ENCODE assay signal across 1 cellular context in genomic region chr22:29202231-29203192, GRCh38.
A peak's percentile ranks its signal among the peaks of the same experiment; 100 is the strongest.
TF ChIP-seq lines count a peak whose summit lies in the region.

No MANE protein-coding gene starts in this region.

TF ChIP-seq in HepG2, 621 proteins besides CTCF, POLR2A, EP300 and RAD21 (continued from another document and continues in another):
- TF ChIP-seq, protein P1, sequence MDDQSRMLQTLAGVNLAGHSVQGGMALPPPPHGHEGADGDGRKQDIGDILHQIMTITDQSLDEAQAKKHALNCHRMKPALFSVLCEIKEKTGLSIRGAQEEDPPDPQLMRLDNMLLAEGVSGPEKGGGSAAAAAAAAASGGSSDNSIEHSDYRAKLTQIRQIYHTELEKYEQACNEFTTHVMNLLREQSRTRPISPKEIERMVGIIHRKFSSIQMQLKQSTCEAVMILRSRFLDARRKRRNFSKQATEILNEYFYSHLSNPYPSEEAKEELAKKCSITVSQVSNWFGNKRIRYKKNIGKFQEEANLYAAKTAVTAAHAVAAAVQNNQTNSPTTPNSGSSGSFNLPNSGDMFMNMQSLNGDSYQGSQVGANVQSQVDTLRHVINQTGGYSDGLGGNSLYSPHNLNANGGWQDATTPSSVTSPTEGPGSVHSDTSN (CRISPR knock-in tag; IDR thresholded peaks at IDR 0.05; ENCODE audit: borderline replicate concordance): no peak
- TF ChIP-seq ZNF749 (CRISPR knock-in tag; IDR thresholded peaks at IDR 0.05; ENCODE audit: borderline replicate concordance): no peak
- TF ChIP-seq ATF7 (IDR thresholded peaks at IDR 0.05): no peak
- TF ChIP-seq ATF7 (CRISPR knock-in tag; IDR thresholded peaks at IDR 0.05): no peak
- no peak for TF ChIP-seq ZNF747 (CRISPR knock-in tag; IDR thresholded peaks at IDR 0.05; ENCODE audit: borderline replicate concordance)
- TF ChIP-seq TAF1 (CRISPR knock-in tag; IDR thresholded peaks at IDR 0.05): no peak
- TF ChIP-seq SP5 (CRISPR knock-in tag; IDR thresholded peaks at IDR 0.05; ENCODE audit: borderline replicate concordance, low read depth): no peak
- TF ChIP-seq, protein P2, sequence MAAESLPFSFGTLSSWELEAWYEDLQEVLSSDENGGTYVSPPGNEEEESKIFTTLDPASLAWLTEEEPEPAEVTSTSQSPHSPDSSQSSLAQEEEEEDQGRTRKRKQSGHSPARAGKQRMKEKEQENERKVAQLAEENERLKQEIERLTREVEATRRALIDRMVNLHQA (CRISPR knock-in tag; IDR thresholded peaks at IDR 0.05): no peak
- no peak; the same call in 1 of the 2 replicates for TF ChIP-seq KDM2A (CRISPR knock-in tag; IDR thresholded peaks at IDR 0.05; ENCODE audit: borderline replicate concordance, low read depth)
- no peak for TF ChIP-seq SATB2 (CRISPR knock-in tag; IDR thresholded peaks at IDR 0.05)
- no peak for TF ChIP-seq NFE2L2 (IDR thresholded peaks at IDR 0.05; ENCODE audit: low read length)
- no peak for TF ChIP-seq GABPA (IDR thresholded peaks at IDR 0.05; ENCODE audit: low read depth, low read length)
- TF ChIP-seq GABPA (CRISPR knock-in tag; IDR thresholded peaks at IDR 0.05; ENCODE audit: low read depth): no peak
- TF ChIP-seq HIVEP1 (CRISPR knock-in tag; IDR thresholded peaks at IDR 0.05): no peak
- 0 out of 4 replicates have a peak, but pooled peaks of 1 of the 2 experiments have one; percentile 25 for TF ChIP-seq KLF16 (CRISPR knock-in tag; IDR thresholded peaks at IDR 0.05)
- TF ChIP-seq IRF2 (CRISPR knock-in tag; IDR thresholded peaks at IDR 0.05): no peak
- TF ChIP-seq ZFP36L2 (CRISPR knock-in tag; IDR thresholded peaks at IDR 0.05): no peak
- TF ChIP-seq FOXJ3 (CRISPR knock-in tag; IDR thresholded peaks at IDR 0.05; ENCODE audit: borderline replicate concordance): no peak
- TF ChIP-seq THRA (CRISPR knock-in tag; IDR thresholded peaks at IDR 0.05; ENCODE audit: borderline replicate concordance): no peak
- TF ChIP-seq ELF3 (CRISPR knock-in tag; IDR thresholded peaks at IDR 0.05): 0 out of 2 replicates have a peak, but pooled peaks have one; percentile 39
- TF ChIP-seq ARID5B (CRISPR knock-in tag; IDR thresholded peaks at IDR 0.05): 0 out of 2 replicates have a peak, but pooled peaks have one; percentile 17
- TF ChIP-seq ZNF251 (CRISPR knock-in tag; IDR thresholded peaks at IDR 0.05): no peak
- no peak for TF ChIP-seq BCL6 (CRISPR knock-in tag; IDR thresholded peaks at IDR 0.05)
- TF ChIP-seq RXRA (CRISPR knock-in tag; IDR thresholded peaks at IDR 0.05): no peak
- peak; percentile 71; the same call in 1 of the 2 replicates for TF ChIP-seq EED (CRISPR knock-in tag; IDR thresholded peaks at IDR 0.05)
- no peak for TF ChIP-seq ZNF720 (CRISPR knock-in tag; IDR thresholded peaks at IDR 0.05)
- no peak for TF ChIP-seq NFKB2 (CRISPR knock-in tag; IDR thresholded peaks at IDR 0.05; ENCODE audit: borderline replicate concordance)
- peak; percentile 53; the same call in 1 of the 2 replicates for TF ChIP-seq ZFP91 (CRISPR knock-in tag; IDR thresholded peaks at IDR 0.05; ENCODE audit: borderline replicate concordance)
- TF ChIP-seq ZNF432 (CRISPR knock-in tag; IDR thresholded peaks at IDR 0.05; ENCODE audit: borderline replicate concordance): no peak
- TF ChIP-seq KLF9 (CRISPR knock-in tag; IDR thresholded peaks at IDR 0.05; ENCODE audit: low read depth): no peak
- no peak for TF ChIP-seq ZNF44 (CRISPR knock-in tag; IDR thresholded peaks at IDR 0.05)
- TF ChIP-seq GATA4 (IDR thresholded peaks at IDR 0.05; ENCODE audit: borderline replicate concordance, low read depth): no peak
- peak; percentile 48; the same call in 1 of the 2 replicates for TF ChIP-seq PRDM10 (CRISPR knock-in tag; IDR thresholded peaks at IDR 0.05; ENCODE audit: low read depth)
- TF ChIP-seq PPARG (CRISPR knock-in tag; conservative IDR thresholded peaks at IDR 0.05): no peak
- TF ChIP-seq ZNF256 (CRISPR knock-in tag; conservative IDR thresholded peaks at IDR 0.05): no peak
- no peak for TF ChIP-seq ZNF143 (CRISPR knock-in tag; IDR thresholded peaks at IDR 0.05)
- no peak for TF ChIP-seq EEA1 (CRISPR knock-in tag; IDR thresholded peaks at IDR 0.05; ENCODE audit: borderline replicate concordance)
- TF ChIP-seq ZNF501 (CRISPR knock-in tag; IDR thresholded peaks at IDR 0.05): peak; percentile 66; the same call in 1 of the 2 replicates
- no peak for TF ChIP-seq GTF3A (CRISPR knock-in tag; conservative IDR thresholded peaks at IDR 0.05)
- TF ChIP-seq CREM (IDR thresholded peaks at IDR 0.05): no peak
- TF ChIP-seq CREM (CRISPR knock-in tag; IDR thresholded peaks at IDR 0.05): no peak
- TF ChIP-seq ZNF800 (CRISPR knock-in tag; IDR thresholded peaks at IDR 0.05): no peak
- TF ChIP-seq, protein P3, sequence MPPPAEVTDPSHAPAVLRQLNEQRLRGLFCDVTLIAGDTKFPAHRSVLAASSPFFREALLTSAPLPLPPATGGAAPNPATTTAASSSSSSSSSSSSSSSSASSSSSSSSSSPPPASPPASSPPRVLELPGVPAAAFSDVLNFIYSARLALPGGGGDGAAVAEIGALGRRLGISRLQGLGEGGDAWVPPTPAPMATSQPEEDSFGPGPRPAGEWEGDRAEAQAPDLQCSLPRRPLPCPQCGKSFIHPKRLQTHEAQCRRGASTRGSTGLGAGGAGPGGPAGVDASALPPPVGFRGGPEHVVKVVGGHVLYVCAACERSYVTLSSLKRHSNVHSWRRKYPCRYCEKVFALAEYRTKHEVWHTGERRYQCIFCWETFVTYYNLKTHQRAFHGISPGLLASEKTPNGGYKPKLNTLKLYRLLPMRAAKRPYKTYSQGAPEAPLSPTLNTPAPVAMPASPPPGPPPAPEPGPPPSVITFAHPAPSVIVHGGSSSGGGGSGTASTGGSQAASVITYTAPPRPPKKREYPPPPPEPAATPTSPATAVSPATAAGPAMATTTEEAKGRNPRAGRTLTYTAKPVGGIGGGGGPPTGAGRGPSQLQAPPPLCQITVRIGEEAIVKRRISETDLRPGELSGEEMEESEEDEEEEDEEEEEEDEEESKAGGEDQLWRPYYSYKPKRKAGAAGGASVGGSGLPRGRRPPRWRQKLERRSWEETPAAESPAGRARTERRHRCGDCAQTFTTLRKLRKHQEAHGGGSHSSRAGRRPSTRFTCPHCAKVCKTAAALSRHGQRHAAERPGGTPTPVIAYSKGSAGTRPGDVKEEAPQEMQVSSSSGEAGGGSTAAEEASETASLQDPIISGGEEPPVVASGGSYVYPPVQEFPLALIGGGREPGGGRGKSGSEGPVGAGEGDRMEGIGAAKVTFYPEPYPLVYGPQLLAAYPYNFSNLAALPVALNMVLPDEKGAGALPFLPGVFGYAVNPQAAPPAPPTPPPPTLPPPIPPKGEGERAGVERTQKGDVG (CRISPR knock-in tag; IDR thresholded peaks at IDR 0.05; ENCODE audit: borderline replicate concordance): 0 out of 2 replicates have a peak, but pooled peaks have one; percentile 7
- no peak for TF ChIP-seq TEAD3 (CRISPR knock-in tag; optimal IDR thresholded peaks at IDR 0.05; ENCODE audit: borderline replicate concordance)
- TF ChIP-seq SRSF1 (optimal IDR thresholded peaks at IDR 0.05; ENCODE audit: low read depth, low read length): no peak
- no peak for TF ChIP-seq ZNF124 (CRISPR knock-in tag; IDR thresholded peaks at IDR 0.05)
- TF ChIP-seq, protein P4, sequence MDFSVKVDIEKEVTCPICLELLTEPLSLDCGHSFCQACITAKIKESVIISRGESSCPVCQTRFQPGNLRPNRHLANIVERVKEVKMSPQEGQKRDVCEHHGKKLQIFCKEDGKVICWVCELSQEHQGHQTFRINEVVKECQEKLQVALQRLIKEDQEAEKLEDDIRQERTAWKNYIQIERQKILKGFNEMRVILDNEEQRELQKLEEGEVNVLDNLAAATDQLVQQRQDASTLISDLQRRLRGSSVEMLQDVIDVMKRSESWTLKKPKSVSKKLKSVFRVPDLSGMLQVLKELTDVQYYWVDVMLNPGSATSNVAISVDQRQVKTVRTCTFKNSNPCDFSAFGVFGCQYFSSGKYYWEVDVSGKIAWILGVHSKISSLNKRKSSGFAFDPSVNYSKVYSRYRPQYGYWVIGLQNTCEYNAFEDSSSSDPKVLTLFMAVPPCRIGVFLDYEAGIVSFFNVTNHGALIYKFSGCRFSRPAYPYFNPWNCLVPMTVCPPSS (IDR thresholded peaks at IDR 0.05): no peak
- no peak for TF ChIP-seq HHEX (CRISPR knock-in tag; IDR thresholded peaks at IDR 0.05)
- TF ChIP-seq FOSL1 (CRISPR knock-in tag; IDR thresholded peaks at IDR 0.05; ENCODE audit: borderline replicate concordance): no peak
- no peak for TF ChIP-seq ZNF570 (CRISPR knock-in tag; IDR thresholded peaks at IDR 0.05; ENCODE audit: borderline replicate concordance)
- no peak for TF ChIP-seq NPAS2 (CRISPR knock-in tag; IDR thresholded peaks at IDR 0.05; ENCODE audit: borderline replicate concordance)
